1 cellular context compared by ENCODE assay signal in the genomic region with DNA sequence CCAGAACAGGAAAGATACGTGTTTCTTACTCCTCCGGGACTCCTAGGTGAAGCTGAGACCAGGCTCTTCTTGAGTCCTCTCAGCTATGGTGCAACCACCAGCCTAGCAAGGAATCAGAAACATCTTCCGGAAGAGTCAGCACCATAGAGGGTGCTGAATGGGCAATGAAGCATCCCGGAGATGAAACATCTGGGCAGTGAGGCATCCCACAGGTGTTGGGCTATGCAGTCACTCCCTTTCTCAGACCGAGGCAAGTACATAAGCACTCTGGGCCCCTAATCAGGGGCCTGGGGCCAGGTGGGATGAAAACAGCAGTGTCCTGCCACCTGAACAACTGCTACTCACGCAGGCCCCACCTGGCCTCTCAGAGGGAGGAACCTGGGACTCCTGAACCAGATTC.
TF ChIP-seq lines count a peak whose summit lies in the region.

No MANE protein-coding gene starts in this region.

TF ChIP-seq in K562, 482 proteins besides CTCF, POLR2A, EP300 and RAD21:
- TF ChIP-seq ETS2 (tag; IDR thresholded peaks at IDR 0.05; ENCODE audit: borderline replicate concordance, poor library complexity, severe bottlenecking) (no peak), U2AF1 (optimal IDR thresholded peaks at IDR 0.05; ENCODE audit: low read depth, low read length) (no peak), SP2 (IDR thresholded peaks at IDR 0.05; ENCODE audit: extremely low read depth, low read depth, low read length, poor library complexity, severe bottlenecking) (no peak), NFRKB (IDR thresholded peaks at IDR 0.05; ENCODE audit: low read depth) (no peak), HNRNPL (IDR thresholded peaks at IDR 0.05; ENCODE audit: low read depth, low read length) (no peak), EHMT2 (IDR thresholded peaks at IDR 0.05) (no peak)
TF ChIP-seq in K562: peak in this region for 0.
